Comparison of ENCODE assay signal across 27 cellular contexts in genomic region chr22:49773531-49773930, GRCh38.
"Had no signal": no experiment of that assay in that cellular context is flagged by ENCODE, and none has a peak within 500 bp of the region (broad histone marks: within the 10 kb centered on the region; RNA-seq: fewer than 3 reads in every experiment).

No MANE protein-coding gene starts in this region.

- H3K4me3 ChIP-seq: ascending aorta, coronary artery, dorsolateral prefrontal cortex, ovary, prostate gland, suprapubic skin, tibial nerve had no signal

- H3K27ac ChIP-seq: ascending aorta, coronary artery, dorsolateral prefrontal cortex, neutrophil, ovary, prostate gland, suprapubic skin, tibial nerve had no signal

- H3K27me3 ChIP-seq: ascending aorta, dorsolateral prefrontal cortex, ovary, suprapubic skin, tibial nerve had no signal

- H3K4me3 Mint-ChIP-seq: activated B cell treated with CpG ODN at 0.5 μM for 24 hours; activated CD8-positive, alpha-beta memory T cell treated with anti-CD3 and anti-CD28 coated beads, Interleukin-2, amount 10 ng/mL, durations not matched to agents 7 days and 5 days; activated CD8-positive, alpha-beta T cell treated with anti-CD3 and anti-CD28 coated beads, Interleukin-2, amount 10 ng/mL, durations not matched to agents 7 days and 5 days; activated naive CD8-positive, alpha-beta T cell treated with anti-CD3 and anti-CD28 coated beads, Interleukin-2, amount 10 ng/mL, durations not matched to agents 7 days and 5 days; brain; mesothelial cell of epicardium; nephron progenitor cell; stimulated activated naive B cell treated with anti-CD40 and anti-IgM and Interleukin-4, amounts not matched to agents 10 μg/mL and 1 μg/mL and 100 μg/mL, for 72 hours; T-helper 2 cell treated with Interferon-gamma antibody and Interleukin-4, amounts not matched to agents 5 μg/mL and 100 μg/mL, for 36 hours had no signal

- H3K27ac Mint-ChIP-seq: activated B cell treated with CpG ODN at 0.5 μM for 24 hours; activated CD8-positive, alpha-beta memory T cell treated with anti-CD3 and anti-CD28 coated beads, Interleukin-2, amount 10 ng/mL, durations not matched to agents 7 days and 5 days; activated CD8-positive, alpha-beta T cell treated with anti-CD3 and anti-CD28 coated beads, Interleukin-2, amount 10 ng/mL, durations not matched to agents 7 days and 5 days; activated naive CD8-positive, alpha-beta T cell treated with anti-CD3 and anti-CD28 coated beads, Interleukin-2, amount 10 ng/mL, durations not matched to agents 7 days and 5 days; mesothelial cell of epicardium; nephron progenitor cell; stimulated activated naive B cell treated with anti-CD40 and anti-IgM and Interleukin-4, amounts not matched to agents 10 μg/mL and 1 μg/mL and 100 μg/mL, for 72 hours; T-helper 2 cell treated with Interferon-gamma antibody and Interleukin-4, amounts not matched to agents 5 μg/mL and 100 μg/mL, for 36 hours had no signal

- H3K36me3 ChIP-seq: ovary had no signal

- H3K27me3 Mint-ChIP-seq: activated B cell treated with CpG ODN at 0.5 μM for 24 hours; activated CD8-positive, alpha-beta memory T cell treated with anti-CD3 and anti-CD28 coated beads, Interleukin-2, amount 10 ng/mL, durations not matched to agents 7 days and 5 days; activated naive CD8-positive, alpha-beta T cell treated with anti-CD3 and anti-CD28 coated beads, Interleukin-2, amount 10 ng/mL, durations not matched to agents 7 days and 5 days; brain; naive B cell; stimulated activated naive B cell treated with anti-CD40 and anti-IgM and Interleukin-4, amounts not matched to agents 10 μg/mL and 1 μg/mL and 100 μg/mL, for 72 hours had no signal

- DNase-seq: activated B cell treated with CpG ODN at 0.5 μM for 24 hours; activated CD8-positive, alpha-beta memory T cell treated with anti-CD3 and anti-CD28 coated beads, Interleukin-2, amount 10 ng/mL, durations not matched to agents 7 days and 5 days; activated CD8-positive, alpha-beta T cell treated with anti-CD3 and anti-CD28 coated beads, Interleukin-2, amount 10 ng/mL, durations not matched to agents 7 days and 5 days; activated effector memory CD4-positive, alpha-beta T cell treated with Interleukin-2 at 50 U/mL for 16 hours; activated naive CD4-positive, alpha-beta T cell treated with Interleukin-2 at 50 U/mL for 16 hours; activated naive CD8-positive, alpha-beta T cell treated with anti-CD3 and anti-CD28 coated beads, Interleukin-2, amount 10 ng/mL, durations not matched to agents 7 days and 5 days; dorsolateral prefrontal cortex; effector memory CD4-positive, alpha-beta T cell; head of caudate nucleus; hippocampal formation; left colon; nephron progenitor cell; ovary; retina; stimulated activated CD4-positive, alpha-beta T cell treated with anti-CD3 and anti-CD28 coated beads, Interleukin-15, amount 100 ng/mL, for 24 hours; stimulated activated CD4-positive, alpha-beta T cell treated with anti-CD3 and anti-CD28 coated beads, Interleukin-2, amount 100 ng/mL, for 24 hours; stimulated activated naive B cell treated with anti-CD40 and anti-IgM and Interleukin-4, amounts not matched to agents 10 μg/mL and 1 μg/mL and 100 μg/mL, for 72 hours had no signal

- H3K9me3 Mint-ChIP-seq: activated B cell treated with CpG ODN at 0.5 μM for 24 hours; activated naive CD8-positive, alpha-beta T cell treated with anti-CD3 and anti-CD28 coated beads, Interleukin-2, amount 10 ng/mL, durations not matched to agents 7 days and 5 days; brain; mesothelial cell of epicardium; naive B cell; nephron progenitor cell; stimulated activated naive B cell treated with anti-CD40 and anti-IgM and Interleukin-4, amounts not matched to agents 10 μg/mL and 1 μg/mL and 100 μg/mL, for 72 hours; T-helper 2 cell treated with Interferon-gamma antibody and Interleukin-4, amounts not matched to agents 5 μg/mL and 100 μg/mL, for 36 hours had no signal

- H3K4me1 Mint-ChIP-seq: nephron progenitor cell had no signal

- ATAC-seq: activated CD8-positive, alpha-beta memory T cell treated with anti-CD3 and anti-CD28 coated beads, Interleukin-2, amount 10 ng/mL, durations not matched to agents 7 days and 5 days; activated CD8-positive, alpha-beta T cell treated with anti-CD3 and anti-CD28 coated beads, Interleukin-2, amount 10 ng/mL, durations not matched to agents 7 days and 5 days; left colon; stimulated activated naive B cell treated with anti-CD40 and anti-IgM and Interleukin-4, amounts not matched to agents 10 μg/mL and 1 μg/mL and 100 μg/mL, for 72 hours had no signal

- H3K9me3 ChIP-seq: ascending aorta, neutrophil, ovary, prostate gland, suprapubic skin, tibial nerve had no signal

- H3K4me1 ChIP-seq: ascending aorta, prostate gland, suprapubic skin had no signal
